In the genomic region with DNA sequence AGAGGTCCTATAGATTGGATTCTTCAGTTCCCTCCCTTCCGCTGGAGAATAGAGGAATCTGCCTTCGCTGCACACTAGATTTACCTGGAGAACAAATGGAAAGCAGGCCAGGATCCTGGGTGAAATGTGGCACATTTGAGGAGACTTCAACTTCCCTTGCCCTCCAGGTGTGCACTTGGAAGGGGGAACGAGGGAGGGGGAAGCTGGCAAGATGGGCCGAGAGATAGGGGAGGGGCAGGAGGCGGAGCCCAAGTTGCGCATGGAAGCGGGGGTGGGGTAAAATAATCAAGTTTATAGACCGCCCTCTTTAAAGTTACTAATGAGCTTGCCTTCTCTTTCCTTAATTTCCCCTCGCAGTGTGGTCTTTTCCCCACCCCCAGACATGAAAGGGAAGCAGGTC, we compare ENCODE assay signal across 1 cellular context.
TF ChIP-seq lines count a peak whose summit lies in the region.

No MANE protein-coding gene starts in this region.

TF ChIP-seq in WTC11, 78 proteins besides CTCF, POLR2A, EP300 and RAD21:
- TF ChIP-seq STAT6 (CRISPR knock-in tag; conservative IDR thresholded peaks at IDR 0.05; ENCODE audit: low read depth) = no peak
- TF ChIP-seq, protein P1, sequence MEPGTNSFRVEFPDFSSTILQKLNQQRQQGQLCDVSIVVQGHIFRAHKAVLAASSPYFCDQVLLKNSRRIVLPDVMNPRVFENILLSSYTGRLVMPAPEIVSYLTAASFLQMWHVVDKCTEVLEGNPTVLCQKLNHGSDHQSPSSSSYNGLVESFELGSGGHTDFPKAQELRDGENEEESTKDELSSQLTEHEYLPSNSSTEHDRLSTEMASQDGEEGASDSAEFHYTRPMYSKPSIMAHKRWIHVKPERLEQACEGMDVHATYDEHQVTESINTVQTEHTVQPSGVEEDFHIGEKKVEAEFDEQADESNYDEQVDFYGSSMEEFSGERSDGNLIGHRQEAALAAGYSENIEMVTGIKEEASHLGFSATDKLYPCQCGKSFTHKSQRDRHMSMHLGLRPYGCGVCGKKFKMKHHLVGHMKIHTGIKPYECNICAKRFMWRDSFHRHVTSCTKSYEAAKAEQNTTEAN (CRISPR knock-in tag; IDR thresholded peaks at IDR 0.05) = no peak
- no peak for TF ChIP-seq E2F1 (CRISPR knock-in tag; IDR thresholded peaks at IDR 0.05)
- no peak for TF ChIP-seq NR1H2 (CRISPR knock-in tag; IDR thresholded peaks at IDR 0.05)
- no peak for TF ChIP-seq TP53 (CRISPR knock-in tag; IDR thresholded peaks at IDR 0.05)
- no peak for TF ChIP-seq FOXJ3 (CRISPR knock-in tag; IDR thresholded peaks at IDR 0.05; ENCODE audit: borderline replicate concordance)
- TF ChIP-seq, protein P2, sequence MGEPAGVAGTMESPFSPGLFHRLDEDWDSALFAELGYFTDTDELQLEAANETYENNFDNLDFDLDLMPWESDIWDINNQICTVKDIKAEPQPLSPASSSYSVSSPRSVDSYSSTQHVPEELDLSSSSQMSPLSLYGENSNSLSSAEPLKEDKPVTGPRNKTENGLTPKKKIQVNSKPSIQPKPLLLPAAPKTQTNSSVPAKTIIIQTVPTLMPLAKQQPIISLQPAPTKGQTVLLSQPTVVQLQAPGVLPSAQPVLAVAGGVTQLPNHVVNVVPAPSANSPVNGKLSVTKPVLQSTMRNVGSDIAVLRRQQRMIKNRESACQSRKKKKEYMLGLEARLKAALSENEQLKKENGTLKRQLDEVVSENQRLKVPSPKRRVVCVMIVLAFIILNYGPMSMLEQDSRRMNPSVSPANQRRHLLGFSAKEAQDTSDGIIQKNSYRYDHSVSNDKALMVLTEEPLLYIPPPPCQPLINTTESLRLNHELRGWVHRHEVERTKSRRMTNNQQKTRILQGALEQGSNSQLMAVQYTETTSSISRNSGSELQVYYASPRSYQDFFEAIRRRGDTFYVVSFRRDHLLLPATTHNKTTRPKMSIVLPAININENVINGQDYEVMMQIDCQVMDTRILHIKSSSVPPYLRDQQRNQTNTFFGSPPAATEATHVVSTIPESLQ (CRISPR knock-in tag; IDR thresholded peaks at IDR 0.05) = no peak
- TF ChIP-seq SMAD4 (CRISPR knock-in tag; IDR thresholded peaks at IDR 0.05) = no peak
- no peak for TF ChIP-seq SP1 (CRISPR knock-in tag; conservative IDR thresholded peaks at IDR 0.05)
- TF ChIP-seq KAT7 (CRISPR knock-in tag; IDR thresholded peaks at IDR 0.05; ENCODE audit: borderline replicate concordance) = no peak
- TF ChIP-seq FOXK1 (CRISPR knock-in tag; IDR thresholded peaks at IDR 0.05) = no peak
- no peak for TF ChIP-seq CBFB (CRISPR knock-in tag; IDR thresholded peaks at IDR 0.05; ENCODE audit: low read depth)
- TF ChIP-seq PREB (CRISPR knock-in tag; IDR thresholded peaks at IDR 0.05; ENCODE audit: borderline replicate concordance) = no peak
